ENCODE assay signal across 25 cellular contexts in genomic region chr7:41612386-41612785, GRCh38.
DNase-seq lines count a peak whose midpoint lies in the region; ATAC-seq, FAIRE-seq and TF ChIP-seq lines count a peak whose summit lies in the region.
"Had no signal": no experiment of that assay in that cellular context is flagged by ENCODE, and none has a peak within 500 bp of the region (broad histone marks: within the 10 kb centered on the region; RNA-seq: fewer than 3 reads in every experiment).

No MANE protein-coding gene starts in this region.

- H3K9me3 ChIP-seq in astrocyte (ENCODE audit: insufficient read depth, low read depth, low read length) (no peaks in the 10 kb centered on the region), PC-9 (ENCODE audit: insufficient read depth, low read depth) (no peaks in the 10 kb centered on the region)
- H3K9me3 ChIP-seq: BE2C, BLaER1 had no signal

- no peaks in the 10 kb centered on the region for H4K20me1 ChIP-seq in astrocyte (ENCODE audit: insufficient read depth, low read length)
- H4K20me1 ChIP-seq in PC-9 (ENCODE audit: insufficient read depth), result no peaks in the 10 kb centered on the region
- H4K20me1 ChIP-seq: BLaER1 had no signal

- DNase-seq in H4 (ENCODE audit: low spot score), result peak; percentile 60
- no peak for DNase-seq in astrocyte (ENCODE audit: low read depth)
- DNase-seq in fibroblast of peridontal ligament (ENCODE audit: extremely low read depth), result peak; percentile 53
- no peak for DNase-seq in middle frontal gyrus (ENCODE audit: extremely low spot score, low spot score)
- no peak for DNase-seq in PC-9
- DNase-seq: 8988T; ACHN; BE2C; C1 segment of cervical spinal cord; CD4-positive, alpha-beta memory T cell; CD4-positive, CD25-positive, alpha-beta regulatory T cell; CD8-positive, alpha-beta memory T cell; COR-L47; DMS 273 treated with DMSO at 0.1 percent for 48 hours; DMS153; DMS79 treated with DMSO at 0.1 percent for 48 hours; GDM1 had no signal

- no peaks in the 10 kb centered on the region for H3K4me1 Mint-ChIP-seq in astrocyte (ENCODE audit: low read depth, unreplicated experiment)
- H3K4me1 Mint-ChIP-seq: CD14-positive monocyte; CD4-positive, alpha-beta memory T cell; CD4-positive, CD25-positive, alpha-beta regulatory T cell; CD8-positive, alpha-beta memory T cell had no signal

- no peaks in the 10 kb centered on the region for H3F3A ChIP-seq in PC-9 (ENCODE audit: insufficient read depth, low read depth)

- H3K4me3 Mint-ChIP-seq in astrocyte (ENCODE audit: unreplicated experiment), result no peak overlapping the region
- H3K4me3 Mint-ChIP-seq: CD14-positive monocyte; CD4-positive, alpha-beta memory T cell; CD4-positive, CD25-positive, alpha-beta regulatory T cell; CD8-positive, alpha-beta memory T cell had no signal

- H3K36me3 Mint-ChIP-seq in astrocyte (ENCODE audit: low read depth, unreplicated experiment), result no peaks in the 10 kb centered on the region
- H3K36me3 Mint-ChIP-seq: CD14-positive monocyte; CD4-positive, alpha-beta memory T cell; CD4-positive, CD25-positive, alpha-beta regulatory T cell; CD8-positive, alpha-beta memory T cell had no signal

- ATAC-seq in GM18520 (IDR thresholded peaks at IDR 0.05; ENCODE audit: unreplicated experiment), result no peak
- ATAC-seq: GM12878 had no signal

- intact Hi-C loops in PC-9 (cut with micrococcal nuclease; ENCODE audit: unreplicated experiment), result no loop called here

- H3K4me2 ChIP-seq in astrocyte (ENCODE audit: low read length) (no peak overlapping the region), PC-9 (no peak overlapping the region)
- H3K4me2 ChIP-seq: BLaER1 had no signal

- H3K27ac Mint-ChIP-seq in astrocyte (ENCODE audit: unreplicated experiment), result no peak overlapping the region
- H3K27ac Mint-ChIP-seq: CD14-positive monocyte; CD4-positive, alpha-beta memory T cell; CD4-positive, CD25-positive, alpha-beta regulatory T cell; CD8-positive, alpha-beta memory T cell had no signal

- no peak overlapping the region for H3K9ac ChIP-seq in astrocyte (ENCODE audit: low read length)
- H3K9ac ChIP-seq: BLaER1 had no signal

- H3K27ac ChIP-seq in astrocyte (ENCODE audit: low read depth, low read length), result no peak overlapping the region
- no peak overlapping the region for H3K27ac ChIP-seq in PC-9
- H3K27ac ChIP-seq: BLaER1 had no signal

- BruUV-seq in PC-9 (replicated peaks; lab: Mats Ljungman, UMichigan), result no TSS peak

- H3K36me3 ChIP-seq in astrocyte (ENCODE audit: insufficient read depth, low read length), result no peaks in the 10 kb centered on the region
- no peaks in the 10 kb centered on the region for H3K36me3 ChIP-seq in PC-9 (ENCODE audit: low read depth)
- H3K36me3 ChIP-seq: BE2C, BLaER1 had no signal

- H3K4me3 ChIP-seq in astrocyte (ENCODE audit: insufficient read depth, low read depth, low read length) (no peak overlapping the region), PC-9 (no peak overlapping the region)
- H3K4me3 ChIP-seq: BLaER1, GM12878 had no signal

- no peaks in the 10 kb centered on the region for H3K9me3 Mint-ChIP-seq in astrocyte (ENCODE audit: unreplicated experiment)

- no peaks in the 10 kb centered on the region for H3K27me3 ChIP-seq in astrocyte (ENCODE audit: insufficient read depth, low read length)
- no peaks in the 10 kb centered on the region for H3K27me3 ChIP-seq in PC-9 (ENCODE audit: insufficient read depth, low read depth)
- H3K27me3 ChIP-seq: BE2C, BLaER1 had no signal

- H3K4me1 ChIP-seq in astrocyte (ENCODE audit: insufficient read depth, low read length) (no peaks in the 10 kb centered on the region), PC-9 (replicated peaks; ENCODE audit: insufficient read depth) (no peaks in the 10 kb centered on the region)
- H3K4me1 ChIP-seq: BE2C, BLaER1 had no signal

- TF ChIP-seq CTCF in astrocyte (IDR thresholded peaks at IDR 0.05; ENCODE audit: insufficient read depth, low read depth, low read length) (no peak), PC-9 (conservative IDR thresholded peaks at IDR 0.05) (no peak)

- H3K9me2 ChIP-seq in PC-9 (ENCODE audit: insufficient read depth), result 0 out of 2 replicates have a peak, but pooled peaks cover 5% of the 10 kb centered on the region

- H2AFZ ChIP-seq in astrocyte (ENCODE audit: low read depth, low read length), result no peak overlapping the region
- no peak overlapping the region for H2AFZ ChIP-seq in PC-9

- H3K79me2 ChIP-seq in astrocyte (ENCODE audit: insufficient read depth, low read length), result no peaks in the 10 kb centered on the region
- no peaks in the 10 kb centered on the region for H3K79me2 ChIP-seq in PC-9 (ENCODE audit: low read depth)

- CTCF ChIA-PET in PC-9 (lab: Charles Lee), result interaction anchor here (0.6 kb wide), 1 partner anchor 408 kb away, joined by 3 read pairs; no protein-coding TSS in a partner anchor

- peak; percentile 23 for FAIRE-seq in astrocyte (lab: Jason Lieb, UNC)
- FAIRE-seq: A204.1, GM12878, GM12892, GM18507, GM19239 had no signal

- no peaks in the 10 kb centered on the region for H3K27me3 Mint-ChIP-seq in astrocyte (ENCODE audit: low read depth, unreplicated experiment)
- H3K27me3 Mint-ChIP-seq: CD4-positive, alpha-beta memory T cell; CD4-positive, CD25-positive, alpha-beta regulatory T cell; CD8-positive, alpha-beta memory T cell had no signal

- POLR2A ChIA-PET in PC-9 (lab: Charles Lee; ENCODE audit: unreplicated experiment), result no interaction called here

Comparison
In these comparisons a context has a peak if more than half of its experiments do, and no peak if none do; other contexts are left out.
1. DNase-seq: peak in H4 (single experiment) and fibroblast of peridontal ligament (single experiment); none in astrocyte (single experiment), middle frontal gyrus (single experiment) and PC-9 (0 of 2).